24 cellular contexts compared by ENCODE assay signal in genomic region chr5:132209131-132209530, GRCh38. TPM values are rescaled to one million over a fixed set of nuclear protein-coding genes. Genes with fewer than 3 reads are reported as not detected.
A peak's percentile ranks its signal among the peaks of the same experiment; 100 is the strongest.
DNase-seq lines count a peak whose midpoint lies in the region; ATAC-seq, FAIRE-seq and TF ChIP-seq lines count a peak whose summit lies in the region.
"Had no signal": no experiment of that assay in that cellular context is flagged by ENCODE, and none has a peak within 500 bp of the region (broad histone marks: within the 10 kb centered on the region; RNA-seq: fewer than 3 reads in every experiment).

No MANE protein-coding gene starts in this region.

- H3K4me1 ChIP-seq in kidney (ENCODE audit: control insufficient read depth in 1 of 2, insufficient read depth in 1 of 2, low read depth in 1 of 2, low read length in 2 of 2) = no peaks in the 10 kb centered on the region
- peaks cover 0 to 13% (median 9%) of the 10 kb centered on the region in 4 donors for H3K4me1 ChIP-seq in sigmoid colon

- H3K9ac ChIP-seq in kidney (ENCODE audit: low read length in 2 of 2) = no peak overlapping the region

- DNase-seq in BJ (ENCODE audit: low read depth) = peak; percentile 58
- DNase-seq in Kasumi-1 (lab: John Stamatoyannopoulos, UW) = peak; percentile 6 to 14
- DNase-seq in astrocyte of the hippocampus (ENCODE audit: low read depth, low spot score) = peak; percentile 85
- peak; percentile 63 for DNase-seq in myocyte (ENCODE audit: low read depth)
- no peak for DNase-seq in kidney
- DNase-seq in sigmoid colon = no peak
- DNase-seq: activated CD4-positive, alpha-beta T cell treated with anti-CD3 and anti-CD28 coated beads, Interleukin-2, amount 10 ng/mL, durations not matched to agents 7 days and 5 days; activated CD8-positive, alpha-beta memory T cell treated with anti-CD3 and anti-CD28 coated beads, Interleukin-2, amount 50 U/mL, for 4 hours; mesendoderm; MG63; naive thymus-derived CD8-positive, alpha-beta T cell; NCI-H1436; NCI-H2171; NCI-H524 treated with DMSO at 0.1 percent for 48 hours; SHP77 treated with DMSO at 0.1 percent for 48 hours; T-cell had no signal

- H3K4me3 ChIP-seq in BJ (ENCODE audit: low read depth, low read length) (no peak overlapping the region), kidney (ENCODE audit: low read length in 2 of 2) (no peak overlapping the region), sigmoid colon (no peak overlapping the region)
- H3K4me3 ChIP-seq: cardiac muscle cell, MG63, skin epidermis, tibial artery had no signal

- POLR2A ChIA-PET in BJ (lab: Charles Lee) = no interaction called here

- intact Hi-C loops in kidney (cut with DNase I) (no loop called here), sigmoid colon (cut with DNase I) (no loop called here)

- WGBS in sigmoid colon, 2 donors = 54 to 81% methylated on average over 9 of the region's 9 CpGs

- no peak for TF ChIP-seq POLR2A in sigmoid colon (IDR thresholded peaks at IDR 0.05)

- no peak for TF ChIP-seq EP300 in sigmoid colon (IDR thresholded peaks at IDR 0.05)

- H3K9me3 ChIP-seq in kidney (ENCODE audit: control insufficient read depth in 1 of 2, low read length in 2 of 2) (no peaks in the 10 kb centered on the region), sigmoid colon (no peaks in the 10 kb centered on the region)
- H3K9me3 ChIP-seq: MG63, tibial artery had no signal

- H3K36me3 ChIP-seq in BJ (ENCODE audit: control insufficient read depth, insufficient read depth, low read length) (peaks cover 46% of the 10 kb centered on the region), kidney (ENCODE audit: control insufficient read depth in 1 of 2, insufficient read depth in 2 of 2, low read length in 2 of 2) (peaks cover 35 to 66% of the 10 kb centered on the region in 2 donors), sigmoid colon (peaks cover 23 to 94% (median 47%) of the 10 kb centered on the region in 4 donors)

- TF ChIP-seq CTCF in BJ (IDR thresholded peaks at IDR 0.05; ENCODE audit: insufficient read depth, low read depth, low read length) = no peak
- TF ChIP-seq CTCF in kidney (IDR thresholded peaks at IDR 0.05; ENCODE audit: borderline replicate concordance, extremely low read depth, insufficient read depth) = no peak
- TF ChIP-seq CTCF in sigmoid colon (IDR thresholded peaks at IDR 0.05) = no peak

- no peak for FAIRE-seq in kidney (lab: Jason Lieb, UNC)
- FAIRE-seq: frontal cortex had no signal

- CTCF ChIA-PET in BJ (lab: Yijun Ruan, JAX) = interaction anchor here (0.9 to 2.2 kb wide), 6 partner anchors 15 to 146 kb away, joined by 3 to 6 read pairs (median 3); no protein-coding TSS in a partner anchor

- H3K27me3 ChIP-seq in BJ (ENCODE audit: control insufficient read depth, insufficient read depth, low read length) (no peaks in the 10 kb centered on the region), sigmoid colon (no peaks in the 10 kb centered on the region)
- H3K27me3 ChIP-seq: cardiac muscle cell, MG63, tibial artery had no signal

- no peak overlapping the region for H3K27ac ChIP-seq in kidney (ENCODE audit: low read depth in 2 of 2, low read length in 2 of 2)
- no peak overlapping the region for H3K27ac ChIP-seq in sigmoid colon
- H3K27ac ChIP-seq: cardiac muscle cell, epithelial cell of prostate, tibial artery, VCaP had no signal

- ATAC-seq in GM18858 (IDR thresholded peaks at IDR 0.05; ENCODE audit: unreplicated experiment) (no peak), HG02798 (IDR thresholded peaks at IDR 0.05; ENCODE audit: poor library complexity, unreplicated experiment) (no peak)
- ATAC-seq: naive thymus-derived CD8-positive, alpha-beta T cell; T-cell had no signal

RNA-seq across cellular contexts. Expression of gene P4HA2, which starts 18.5 kb away (rescaled TPM):
- 372 and 435 TPM in 2 replicates for polyA plus RNA-seq in BJ (2011; rRNA removed)
- polyA minus RNA-seq in BJ (2011; rRNA and poly(A)+ RNA removed) = 131 and 175 TPM in 2 replicates
- total RNA-seq in myocyte = 304 and 381 TPM in 2 replicates
- 737 TPM for polyA plus RNA-seq in myocyte (2012)
- total RNA-seq in kidney = 32.5 TPM
- 54.1 TPM for polyA plus RNA-seq in kidney (ENCODE audit: insufficient read depth, low read depth, low replicate concordance)
- total RNA-seq in sigmoid colon = 10 to 100 TPM; 23.9 to 35.2 (median 28.9) TPM
- polyA plus RNA-seq in sigmoid colon = 10 to 100 TPM in 2 of 3 donors, 1 to 10 TPM in 1; 4.2 to 24.8 (median 12.5) TPM
- total RNA-seq: naive thymus-derived CD8-positive, alpha-beta T cell had no signal

RNA-seq across cellular contexts. Expression of gene PDLIM4, which starts 48.4 kb away (rescaled TPM):
- 17.1 and 31.0 TPM in 2 replicates for polyA plus RNA-seq in BJ (2011; rRNA removed)
- 36.3 and 48.2 TPM in 2 replicates for polyA minus RNA-seq in BJ (2011; rRNA and poly(A)+ RNA removed)
- 220 and 230 TPM in 2 replicates for total RNA-seq in myocyte
- 371 TPM for polyA plus RNA-seq in myocyte (2012)
- 47.0 TPM for total RNA-seq in kidney
- 31.6 TPM for polyA plus RNA-seq in kidney (ENCODE audit: insufficient read depth, low read depth, low replicate concordance)
- 100 to 1,000 TPM in 2 of 4 donors, 10 to 100 TPM in 2; 38.2 to 133 (median 90.1) TPM for total RNA-seq in sigmoid colon
- 10 to 100 TPM in 2 of 3 donors, 1 to 10 TPM in 1; 2.1 to 16.5 (median 11.4) TPM for polyA plus RNA-seq in sigmoid colon
- total RNA-seq: activated CD4-positive, alpha-beta T cell treated with anti-CD3 and anti-CD28 coated beads, Interleukin-2, amount 10 ng/mL, durations not matched to agents 7 days and 5 days; naive thymus-derived CD8-positive, alpha-beta T cell; T-cell had no signal
- polyA plus RNA-seq: naive thymus-derived CD8-positive, alpha-beta T cell had no signal

Comparison
In these comparisons a context has a peak if more than half of its experiments do, and no peak if none do; other contexts are left out.
1. DNase-seq: peak in BJ (single experiment), Kasumi-1 (2 of 2), astrocyte of the hippocampus (single experiment) and myocyte (single experiment); none in kidney (single experiment) and sigmoid colon (single experiment).